In the genomic region with DNA sequence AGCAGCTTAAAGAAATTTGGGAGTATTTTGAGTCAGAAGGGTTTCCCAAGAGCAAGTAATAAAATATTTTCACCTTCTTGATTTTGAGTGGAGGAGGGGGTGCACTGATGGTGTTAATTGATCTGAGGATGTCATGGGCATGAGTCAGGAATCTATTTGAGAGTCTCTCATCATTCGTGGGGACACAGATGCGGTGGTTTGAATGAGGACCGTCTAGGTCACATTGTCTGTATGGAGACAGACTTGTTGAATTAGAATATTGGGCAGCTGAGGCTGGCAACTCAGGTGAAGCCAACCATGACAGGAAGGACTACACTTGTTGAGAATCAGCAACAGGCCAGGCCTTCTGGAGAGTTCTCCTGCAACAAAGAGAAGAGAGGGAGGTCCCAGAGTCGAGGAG, we compare ENCODE assay signal across 1 cellular context.
TF ChIP-seq lines count a peak whose summit lies in the region.

No MANE protein-coding gene starts in this region.

TF ChIP-seq in GM23338, 12 proteins besides CTCF, POLR2A, EP300 and RAD21 (continued from another document):
- TF ChIP-seq, protein P1, sequence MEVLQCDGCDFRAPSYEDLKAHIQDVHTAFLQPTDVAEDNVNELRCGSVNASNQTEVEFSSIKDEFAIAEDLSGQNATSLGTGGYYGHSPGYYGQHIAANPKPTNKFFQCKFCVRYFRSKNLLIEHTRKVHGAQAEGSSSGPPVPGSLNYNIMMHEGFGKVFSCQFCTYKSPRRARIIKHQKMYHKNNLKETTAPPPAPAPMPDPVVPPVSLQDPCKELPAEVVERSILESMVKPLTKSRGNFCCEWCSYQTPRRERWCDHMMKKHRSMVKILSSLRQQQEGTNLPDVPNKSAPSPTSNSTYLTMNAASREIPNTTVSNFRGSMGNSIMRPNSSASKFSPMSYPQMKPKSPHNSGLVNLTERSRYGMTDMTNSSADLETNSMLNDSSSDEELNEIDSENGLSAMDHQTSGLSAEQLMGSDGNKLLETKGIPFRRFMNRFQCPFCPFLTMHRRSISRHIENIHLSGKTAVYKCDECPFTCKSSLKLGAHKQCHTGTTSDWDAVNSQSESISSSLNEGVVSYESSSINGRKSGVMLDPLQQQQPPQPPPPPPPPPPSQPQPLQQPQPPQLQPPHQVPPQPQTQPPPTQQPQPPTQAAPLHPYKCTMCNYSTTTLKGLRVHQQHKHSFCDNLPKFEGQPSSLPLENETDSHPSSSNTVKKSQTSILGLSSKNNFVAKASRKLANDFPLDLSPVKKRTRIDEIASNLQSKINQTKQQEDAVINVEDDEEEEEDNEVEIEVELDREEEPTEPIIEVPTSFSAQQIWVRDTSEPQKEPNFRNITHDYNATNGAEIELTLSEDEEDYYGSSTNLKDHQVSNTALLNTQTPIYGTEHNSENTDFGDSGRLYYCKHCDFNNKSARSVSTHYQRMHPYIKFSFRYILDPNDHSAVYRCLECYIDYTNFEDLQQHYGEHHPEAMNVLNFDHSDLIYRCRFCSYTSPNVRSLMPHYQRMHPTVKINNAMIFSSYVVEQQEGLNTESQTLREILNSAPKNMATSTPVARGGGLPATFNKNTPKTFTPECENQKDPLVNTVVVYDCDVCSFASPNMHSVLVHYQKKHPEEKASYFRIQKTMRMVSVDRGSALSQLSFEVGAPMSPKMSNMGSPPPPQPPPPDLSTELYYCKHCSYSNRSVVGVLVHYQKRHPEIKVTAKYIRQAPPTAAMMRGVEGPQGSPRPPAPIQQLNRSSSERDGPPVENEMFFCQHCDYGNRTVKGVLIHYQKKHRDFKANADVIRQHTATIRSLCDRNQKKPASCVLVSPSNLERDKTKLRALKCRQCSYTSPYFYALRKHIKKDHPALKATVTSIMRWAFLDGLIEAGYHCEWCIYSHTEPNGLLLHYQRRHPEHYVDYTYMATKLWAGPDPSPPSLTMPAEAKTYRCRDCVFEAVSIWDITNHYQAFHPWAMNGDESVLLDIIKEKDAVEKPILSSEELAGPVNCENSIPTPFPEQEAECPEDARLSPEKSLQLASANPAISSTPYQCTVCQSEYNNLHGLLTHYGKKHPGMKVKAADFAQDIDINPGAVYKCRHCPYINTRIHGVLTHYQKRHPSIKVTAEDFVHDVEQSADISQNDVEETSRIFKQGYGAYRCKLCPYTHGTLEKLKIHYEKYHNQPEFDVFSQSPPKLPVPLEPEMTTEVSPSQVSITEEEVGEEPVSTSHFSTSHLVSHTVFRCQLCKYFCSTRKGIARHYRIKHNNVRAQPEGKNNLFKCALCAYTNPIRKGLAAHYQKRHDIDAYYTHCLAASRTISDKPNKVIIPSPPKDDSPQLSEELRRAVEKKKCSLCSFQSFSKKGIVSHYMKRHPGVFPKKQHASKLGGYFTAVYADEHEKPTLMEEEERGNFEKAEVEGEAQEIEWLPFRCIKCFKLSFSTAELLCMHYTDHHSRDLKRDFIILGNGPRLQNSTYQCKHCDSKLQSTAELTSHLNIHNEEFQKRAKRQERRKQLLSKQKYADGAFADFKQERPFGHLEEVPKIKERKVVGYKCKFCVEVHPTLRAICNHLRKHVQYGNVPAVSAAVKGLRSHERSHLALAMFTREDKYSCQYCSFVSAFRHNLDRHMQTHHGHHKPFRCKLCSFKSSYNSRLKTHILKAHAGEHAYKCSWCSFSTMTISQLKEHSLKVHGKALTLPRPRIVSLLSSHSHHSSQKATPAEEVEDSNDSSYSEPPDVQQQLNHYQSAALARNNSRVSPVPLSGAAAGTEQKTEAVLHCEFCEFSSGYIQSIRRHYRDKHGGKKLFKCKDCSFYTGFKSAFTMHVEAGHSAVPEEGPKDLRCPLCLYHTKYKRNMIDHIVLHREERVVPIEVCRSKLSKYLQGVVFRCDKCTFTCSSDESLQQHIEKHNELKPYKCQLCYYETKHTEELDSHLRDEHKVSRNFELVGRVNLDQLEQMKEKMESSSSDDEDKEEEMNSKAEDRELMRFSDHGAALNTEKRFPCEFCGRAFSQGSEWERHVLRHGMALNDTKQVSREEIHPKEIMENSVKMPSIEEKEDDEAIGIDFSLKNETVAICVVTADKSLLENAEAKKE (CRISPR knock-in tag; IDR thresholded peaks at IDR 0.05): no peak
- TF ChIP-seq CREB1 (CRISPR knock-in tag; IDR thresholded peaks at IDR 0.05; ENCODE audit: low read depth) (no peak), EZH2 (IDR thresholded peaks at IDR 0.05; ENCODE audit: low read depth, unreplicated experiment) (no peak), ZNF331 (CRISPR knock-in tag; IDR thresholded peaks at IDR 0.05; ENCODE audit: low read depth) (no peak), NANOG (IDR thresholded peaks at IDR 0.05; ENCODE audit: borderline replicate concordance) (no peak), EZH2phosphoT487 (IDR thresholded peaks at IDR 0.05; ENCODE audit: unreplicated experiment) (no peak)
- TF ChIP-seq, protein P2, sequence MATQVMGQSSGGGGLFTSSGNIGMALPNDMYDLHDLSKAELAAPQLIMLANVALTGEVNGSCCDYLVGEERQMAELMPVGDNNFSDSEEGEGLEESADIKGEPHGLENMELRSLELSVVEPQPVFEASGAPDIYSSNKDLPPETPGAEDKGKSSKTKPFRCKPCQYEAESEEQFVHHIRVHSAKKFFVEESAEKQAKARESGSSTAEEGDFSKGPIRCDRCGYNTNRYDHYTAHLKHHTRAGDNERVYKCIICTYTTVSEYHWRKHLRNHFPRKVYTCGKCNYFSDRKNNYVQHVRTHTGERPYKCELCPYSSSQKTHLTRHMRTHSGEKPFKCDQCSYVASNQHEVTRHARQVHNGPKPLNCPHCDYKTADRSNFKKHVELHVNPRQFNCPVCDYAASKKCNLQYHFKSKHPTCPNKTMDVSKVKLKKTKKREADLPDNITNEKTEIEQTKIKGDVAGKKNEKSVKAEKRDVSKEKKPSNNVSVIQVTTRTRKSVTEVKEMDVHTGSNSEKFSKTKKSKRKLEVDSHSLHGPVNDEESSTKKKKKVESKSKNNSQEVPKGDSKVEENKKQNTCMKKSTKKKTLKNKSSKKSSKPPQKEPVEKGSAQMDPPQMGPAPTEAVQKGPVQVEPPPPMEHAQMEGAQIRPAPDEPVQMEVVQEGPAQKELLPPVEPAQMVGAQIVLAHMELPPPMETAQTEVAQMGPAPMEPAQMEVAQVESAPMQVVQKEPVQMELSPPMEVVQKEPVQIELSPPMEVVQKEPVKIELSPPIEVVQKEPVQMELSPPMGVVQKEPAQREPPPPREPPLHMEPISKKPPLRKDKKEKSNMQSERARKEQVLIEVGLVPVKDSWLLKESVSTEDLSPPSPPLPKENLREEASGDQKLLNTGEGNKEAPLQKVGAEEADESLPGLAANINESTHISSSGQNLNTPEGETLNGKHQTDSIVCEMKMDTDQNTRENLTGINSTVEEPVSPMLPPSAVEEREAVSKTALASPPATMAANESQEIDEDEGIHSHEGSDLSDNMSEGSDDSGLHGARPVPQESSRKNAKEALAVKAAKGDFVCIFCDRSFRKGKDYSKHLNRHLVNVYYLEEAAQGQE (IDR thresholded peaks at IDR 0.05; ENCODE audit: unreplicated experiment): no peak
